Comparison of ENCODE assay signal across 1 cellular context in the genomic region with DNA sequence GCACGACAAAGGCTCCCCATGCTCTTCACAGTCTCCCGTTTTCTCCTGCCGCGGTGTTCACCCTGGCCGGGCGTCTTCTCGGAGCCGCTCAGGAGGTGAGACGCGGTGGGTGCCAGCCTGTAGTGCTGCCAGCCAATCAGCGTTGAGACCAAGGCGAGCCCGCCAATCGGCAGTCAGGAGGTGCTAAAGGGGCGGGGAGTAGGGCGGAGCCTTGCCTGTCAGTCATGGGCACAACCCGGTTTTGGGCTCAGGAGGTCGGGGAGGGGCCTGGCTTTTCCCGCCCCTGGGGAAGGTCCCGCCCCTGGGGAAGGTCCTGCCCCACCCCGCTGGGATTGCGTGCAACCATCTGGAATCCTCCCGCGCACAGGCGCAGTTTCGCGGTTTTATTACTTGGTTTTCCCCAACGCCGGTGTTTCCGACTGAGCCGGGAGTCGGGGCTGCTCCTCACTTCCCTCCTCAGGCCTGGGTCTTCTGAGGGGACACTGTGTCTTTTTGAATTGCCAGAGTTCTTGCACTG.
TF ChIP-seq lines count a peak whose summit lies in the region.

Gene PRDM7, minus strand, starts transcription at position 92 of the 517 bp plus-strand sequence. CDS start 1,421 bp downstream, outside the sequence.

TF ChIP-seq in K562, 482 proteins besides CTCF, POLR2A, EP300 and RAD21 (continued from another document and continues in another):
- TF ChIP-seq POLR2H (tag; IDR thresholded peaks at IDR 0.05; ENCODE audit: low read depth) (0 out of 2 replicates have a peak, but pooled peaks have one; percentile 37), PHF8 (IDR thresholded peaks at IDR 0.05; ENCODE audit: borderline replicate concordance, low read length) (peak; percentile 47; the same call in 1 of the 2 replicates), ZNF551 (CRISPR knock-in tag; IDR thresholded peaks at IDR 0.05) (no peak), ZNF274 (IDR thresholded peaks at IDR 0.05; ENCODE audit: borderline replicate concordance, low read depth, low read length) (no peak), HSF4 (CRISPR knock-in tag; IDR thresholded peaks at IDR 0.05; ENCODE audit: borderline replicate concordance) (no peak), IRF2 (CRISPR knock-in tag; IDR thresholded peaks at IDR 0.05) (no peak), FOSL1 (tag; conservative IDR thresholded peaks at IDR 0.05) (no peak), RBM17 (IDR thresholded peaks at IDR 0.05; ENCODE audit: borderline replicate concordance, low read depth, low read length) (no peak), GTF2E2 (tag; IDR thresholded peaks at IDR 0.05) (no peak), CBFA2T3 (IDR thresholded peaks at IDR 0.05) (no peak), ZNF644 (tag; IDR thresholded peaks at IDR 0.05; ENCODE audit: low read depth) (no peak), ESRRA (IDR thresholded peaks at IDR 0.05; ENCODE audit: borderline replicate concordance, low read depth) (peak; percentile 20; the same call in 1 of the 2 replicates), RBM39 (optimal IDR thresholded peaks at IDR 0.05; ENCODE audit: low read depth, low read length) (no peak), HDAC2 (IDR thresholded peaks at IDR 0.05) (no peak), GTF2F1 (IDR thresholded peaks at IDR 0.05; ENCODE audit: low read depth, low read length) (no peak), NFE2 (IDR thresholded peaks at IDR 0.05; ENCODE audit: low read depth) (no peak), ZNF124 (CRISPR knock-in tag; IDR thresholded peaks at IDR 0.05) (no peak), ZNF584 (CRISPR knock-in tag; IDR thresholded peaks at IDR 0.05; ENCODE audit: low read depth) (no peak), HDAC6 (IDR thresholded peaks at IDR 0.05; ENCODE audit: low read depth, low read length) (no peak), GABPB1 (CRISPR knock-in tag; IDR thresholded peaks at IDR 0.05) (peak; percentile 59), FOXA1 (IDR thresholded peaks at IDR 0.05; ENCODE audit: borderline replicate concordance) (no peak), CEBPB (tag; IDR thresholded peaks at IDR 0.05) (no peak), SIN3B (IDR thresholded peaks at IDR 0.05; ENCODE audit: low read depth) (no peak), HDGF (IDR thresholded peaks at IDR 0.05) (no peak), HDAC8 (tag; IDR thresholded peaks at IDR 0.05) (no peak), SAP30 (IDR thresholded peaks at IDR 0.05; ENCODE audit: borderline replicate concordance, insufficient read depth, low read depth, low read length, poor library complexity, severe bottlenecking) (no peak), ZNF77 (CRISPR knock-in tag; IDR thresholded peaks at IDR 0.05) (no peak), ARID3B (CRISPR knock-in tag; IDR thresholded peaks at IDR 0.05; ENCODE audit: borderline replicate concordance) (no peak), XRCC4 (IDR thresholded peaks at IDR 0.05; ENCODE audit: extremely low read depth, insufficient read depth, insufficient read length) (no peak), NCOA4 (IDR thresholded peaks at IDR 0.05; ENCODE audit: partially characterized antibody) (no peak), ZBTB11 (CRISPR knock-in tag; IDR thresholded peaks at IDR 0.05) (no peak), FOXA3 (CRISPR knock-in tag; conservative IDR thresholded peaks at IDR 0.05 in 1 of 2, IDR thresholded peaks at IDR 0.05 in 1 of 2) (no peak), SAFB2 (IDR thresholded peaks at IDR 0.05; ENCODE audit: borderline replicate concordance, low read depth, low read length, severe bottlenecking) (no peak), SMARCA4 (IDR thresholded peaks at IDR 0.05) (no peak), VEZF1 (CRISPR knock-in tag; IDR thresholded peaks at IDR 0.05) (peak; percentile 74), MCM3 (IDR thresholded peaks at IDR 0.05) (no peak), DMBX1 (CRISPR knock-in tag; IDR thresholded peaks at IDR 0.05; ENCODE audit: borderline replicate concordance) (no peak), ZFP36 (IDR thresholded peaks at IDR 0.05; ENCODE audit: low read depth, low read length, partially characterized antibody) (no peak), RHOXF2B (CRISPR knock-in tag; conservative IDR thresholded peaks at IDR 0.05) (no peak), ZNF707 (CRISPR knock-in tag; conservative IDR thresholded peaks at IDR 0.05) (no peak), KLF16 (IDR thresholded peaks at IDR 0.05) (no peak), YY1 (IDR thresholded peaks at IDR 0.05; ENCODE audit: borderline replicate concordance in 1 of 3, control insufficient read depth in 1 of 3, extremely low read depth in 1 of 3, insufficient read depth in 3 of 3, insufficient read length in 1 of 3, insufficient replicate concordance in 2 of 3, low read depth in 1 of 3, low read length in 2 of 3) (no peak), CEBPG (CRISPR knock-in tag; IDR thresholded peaks at IDR 0.05) (no peak), CEBPG (tag; conservative IDR thresholded peaks at IDR 0.05 in 1 of 2, IDR thresholded peaks at IDR 0.05 in 1 of 2) (peak in 1 of 2 experiments; percentile 33; a peak in 2 of 4 replicates), ATF7 (IDR thresholded peaks at IDR 0.05) (peak; percentile 15; the same call in 1 of the 2 replicates), EWSR1 (IDR thresholded peaks at IDR 0.05; ENCODE audit: borderline replicate concordance, low read depth, partially characterized antibody) (no peak)
- TF ChIP-seq, protein P1, sequence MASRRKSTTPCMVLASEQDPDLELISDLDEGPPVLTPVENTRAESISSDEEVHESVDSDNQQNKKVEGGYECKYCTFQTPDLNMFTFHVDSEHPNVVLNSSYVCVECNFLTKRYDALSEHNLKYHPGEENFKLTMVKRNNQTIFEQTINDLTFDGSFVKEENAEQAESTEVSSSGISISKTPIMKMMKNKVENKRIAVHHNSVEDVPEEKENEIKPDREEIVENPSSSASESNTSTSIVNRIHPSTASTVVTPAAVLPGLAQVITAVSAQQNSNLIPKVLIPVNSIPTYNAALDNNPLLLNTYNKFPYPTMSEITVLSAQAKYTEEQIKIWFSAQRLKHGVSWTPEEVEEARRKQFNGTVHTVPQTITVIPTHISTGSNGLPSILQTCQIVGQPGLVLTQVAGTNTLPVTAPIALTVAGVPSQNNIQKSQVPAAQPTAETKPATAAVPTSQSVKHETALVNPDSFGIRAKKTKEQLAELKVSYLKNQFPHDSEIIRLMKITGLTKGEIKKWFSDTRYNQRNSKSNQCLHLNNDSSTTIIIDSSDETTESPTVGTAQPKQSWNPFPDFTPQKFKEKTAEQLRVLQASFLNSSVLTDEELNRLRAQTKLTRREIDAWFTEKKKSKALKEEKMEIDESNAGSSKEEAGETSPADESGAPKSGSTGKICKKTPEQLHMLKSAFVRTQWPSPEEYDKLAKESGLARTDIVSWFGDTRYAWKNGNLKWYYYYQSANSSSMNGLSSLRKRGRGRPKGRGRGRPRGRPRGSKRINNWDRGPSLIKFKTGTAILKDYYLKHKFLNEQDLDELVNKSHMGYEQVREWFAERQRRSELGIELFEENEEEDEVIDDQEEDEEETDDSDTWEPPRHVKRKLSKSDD (conservative IDR thresholded peaks at IDR 0.05; ENCODE audit: low read length), result no peak
- TF ChIP-seq, protein P2, sequence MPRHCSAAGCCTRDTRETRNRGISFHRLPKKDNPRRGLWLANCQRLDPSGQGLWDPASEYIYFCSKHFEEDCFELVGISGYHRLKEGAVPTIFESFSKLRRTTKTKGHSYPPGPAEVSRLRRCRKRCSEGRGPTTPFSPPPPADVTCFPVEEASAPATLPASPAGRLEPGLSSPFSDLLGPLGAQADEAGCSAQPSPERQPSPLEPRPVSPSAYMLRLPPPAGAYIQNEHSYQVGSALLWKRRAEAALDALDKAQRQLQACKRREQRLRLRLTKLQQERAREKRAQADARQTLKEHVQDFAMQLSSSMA (CRISPR knock-in tag; IDR thresholded peaks at IDR 0.05), result no peak
- TF ChIP-seq, protein P3, sequence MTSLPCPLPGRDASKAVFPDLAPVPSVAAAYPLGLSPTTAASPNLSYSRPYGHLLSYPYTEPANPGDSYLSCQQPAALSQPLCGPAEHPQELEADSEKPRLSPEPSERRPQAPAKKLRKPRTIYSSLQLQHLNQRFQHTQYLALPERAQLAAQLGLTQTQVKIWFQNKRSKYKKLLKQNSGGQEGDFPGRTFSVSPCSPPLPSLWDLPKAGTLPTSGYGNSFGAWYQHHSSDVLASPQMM (CRISPR knock-in tag; IDR thresholded peaks at IDR 0.05), result no peak
- TF ChIP-seq, protein P4, sequence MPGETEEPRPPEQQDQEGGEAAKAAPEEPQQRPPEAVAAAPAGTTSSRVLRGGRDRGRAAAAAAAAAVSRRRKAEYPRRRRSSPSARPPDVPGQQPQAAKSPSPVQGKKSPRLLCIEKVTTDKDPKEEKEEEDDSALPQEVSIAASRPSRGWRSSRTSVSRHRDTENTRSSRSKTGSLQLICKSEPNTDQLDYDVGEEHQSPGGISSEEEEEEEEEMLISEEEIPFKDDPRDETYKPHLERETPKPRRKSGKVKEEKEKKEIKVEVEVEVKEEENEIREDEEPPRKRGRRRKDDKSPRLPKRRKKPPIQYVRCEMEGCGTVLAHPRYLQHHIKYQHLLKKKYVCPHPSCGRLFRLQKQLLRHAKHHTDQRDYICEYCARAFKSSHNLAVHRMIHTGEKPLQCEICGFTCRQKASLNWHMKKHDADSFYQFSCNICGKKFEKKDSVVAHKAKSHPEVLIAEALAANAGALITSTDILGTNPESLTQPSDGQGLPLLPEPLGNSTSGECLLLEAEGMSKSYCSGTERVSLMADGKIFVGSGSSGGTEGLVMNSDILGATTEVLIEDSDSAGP (CRISPR knock-in tag; IDR thresholded peaks at IDR 0.05), result peak; percentile 76; the same call in 1 of the 2 replicates
- TF ChIP-seq, protein P5, sequence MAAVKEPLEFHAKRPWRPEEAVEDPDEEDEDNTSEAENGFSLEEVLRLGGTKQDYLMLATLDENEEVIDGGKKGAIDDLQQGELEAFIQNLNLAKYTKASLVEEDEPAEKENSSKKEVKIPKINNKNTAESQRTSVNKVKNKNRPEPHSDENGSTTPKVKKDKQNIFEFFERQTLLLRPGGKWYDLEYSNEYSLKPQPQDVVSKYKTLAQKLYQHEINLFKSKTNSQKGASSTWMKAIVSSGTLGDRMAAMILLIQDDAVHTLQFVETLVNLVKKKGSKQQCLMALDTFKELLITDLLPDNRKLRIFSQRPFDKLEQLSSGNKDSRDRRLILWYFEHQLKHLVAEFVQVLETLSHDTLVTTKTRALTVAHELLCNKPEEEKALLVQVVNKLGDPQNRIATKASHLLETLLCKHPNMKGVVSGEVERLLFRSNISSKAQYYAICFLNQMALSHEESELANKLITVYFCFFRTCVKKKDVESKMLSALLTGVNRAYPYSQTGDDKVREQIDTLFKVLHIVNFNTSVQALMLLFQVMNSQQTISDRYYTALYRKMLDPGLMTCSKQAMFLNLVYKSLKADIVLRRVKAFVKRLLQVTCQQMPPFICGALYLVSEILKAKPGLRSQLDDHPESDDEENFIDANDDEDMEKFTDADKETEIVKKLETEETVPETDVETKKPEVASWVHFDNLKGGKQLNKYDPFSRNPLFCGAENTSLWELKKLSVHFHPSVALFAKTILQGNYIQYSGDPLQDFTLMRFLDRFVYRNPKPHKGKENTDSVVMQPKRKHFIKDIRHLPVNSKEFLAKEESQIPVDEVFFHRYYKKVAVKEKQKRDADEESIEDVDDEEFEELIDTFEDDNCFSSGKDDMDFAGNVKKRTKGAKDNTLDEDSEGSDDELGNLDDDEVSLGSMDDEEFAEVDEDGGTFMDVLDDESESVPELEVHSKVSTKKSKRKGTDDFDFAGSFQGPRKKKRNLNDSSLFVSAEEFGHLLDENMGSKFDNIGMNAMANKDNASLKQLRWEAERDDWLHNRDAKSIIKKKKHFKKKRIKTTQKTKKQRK (IDR thresholded peaks at IDR 0.05; ENCODE audit: borderline replicate concordance, low read depth, low read length), result 0 out of 2 replicates have a peak, but pooled peaks have one; percentile 43
